In genomic region chr3:52444860-52445793, GRCh38 we compare ENCODE assay signal across 8 cellular contexts. TPM values are rescaled to one million over a fixed set of nuclear protein-coding genes. Genes with fewer than 3 reads are reported as not detected.
A peak's percentile ranks its signal among the peaks of the same experiment; 100 is the strongest.
DNase-seq lines count a peak whose midpoint lies in the region; ATAC-seq lines count a peak whose summit lies in the region.

SEMA3G (minus strand) TSS chr3:52445103; CDS start chr3:52445027, 76 bp downstream.

- H3K4me1 ChIP-seq in effector memory CD4-positive, alpha-beta T cell (ENCODE audit: control insufficient read depth, insufficient read depth, low read length, poor library complexity, severe bottlenecking) = peaks cover 3% of the 10 kb centered on the region

- H3K9me3 ChIP-seq in effector memory CD4-positive, alpha-beta T cell (ENCODE audit: control insufficient read depth, low read length) = no peaks in the 10 kb centered on the region

- no peaks in the 10 kb centered on the region for H3K36me3 Mint-ChIP-seq in activated CD4-positive, alpha-beta memory T cell treated with anti-CD3 and anti-CD28 coated beads, Interleukin-2, amount 10 ng/mL, durations not matched to agents 7 days and 5 days (ENCODE audit: low read depth)

- DNase-seq in DMS153 treated with DMSO at 0.1 percent for 48 hours (lab: John Stamatoyannopoulos, UW; ENCODE audit: unreplicated experiment) = peak; percentile 16
- no peak for DNase-seq in DMS153 (lab: John Stamatoyannopoulos, UW)
- peak; percentile 22 for DNase-seq in NCI-H774 (lab: John Stamatoyannopoulos, UW)
- peak; percentile 84 for DNase-seq in activated CD4-positive, alpha-beta memory T cell treated with anti-CD3 and anti-CD28 coated beads, Interleukin-2, amount 10 ng/mL, durations not matched to agents 7 days and 5 days
- peak; percentile 52 to 66 (median 57) for DNase-seq in effector memory CD4-positive, alpha-beta T cell
- peak; percentile 54 for DNase-seq in myocyte (ENCODE audit: low read depth)
- peak; percentile 36 to 65 (median 51) for DNase-seq in stimulated activated naive CD4-positive, alpha-beta T cell (lab: John Stamatoyannopoulos, UW)

- no peaks in the 10 kb centered on the region for H3K27me3 Mint-ChIP-seq in activated CD4-positive, alpha-beta memory T cell treated with anti-CD3 and anti-CD28 coated beads, Interleukin-2, amount 10 ng/mL, durations not matched to agents 7 days and 5 days

- no peak within 1 kb of the TSS for H3K4me3 Mint-ChIP-seq in activated CD4-positive, alpha-beta memory T cell treated with anti-CD3 and anti-CD28 coated beads, Interleukin-2, amount 10 ng/mL, durations not matched to agents 7 days and 5 days

- H3K36me3 ChIP-seq in effector memory CD4-positive, alpha-beta T cell (ENCODE audit: control insufficient read depth, insufficient read depth, low read length) = no peaks in the 10 kb centered on the region

- CTCF ChIA-PET in activated CD4-positive, alpha-beta memory T cell treated with anti-CD3 and anti-CD28 coated beads, Interleukin-2, amount 10 ng/mL, durations not matched to agents 7 days and 5 days (lab: Charles Lee) = interaction anchor here (0.5 to 10.9 kb wide), 8 partner anchors 9 to 1968 kb away, joined by 3 to 151 read pairs (median 6); partner anchors contain the start of genes TNNC1 and UQCC5

- H3K27ac Mint-ChIP-seq in activated CD4-positive, alpha-beta memory T cell treated with anti-CD3 and anti-CD28 coated beads, Interleukin-2, amount 10 ng/mL, durations not matched to agents 7 days and 5 days = no peak within 1 kb of the TSS

- no peak within 1 kb of the TSS for H3K27ac ChIP-seq in effector memory CD4-positive, alpha-beta T cell (ENCODE audit: insufficient read depth, low read length, poor library complexity, severe bottlenecking)

- no peaks in the 10 kb centered on the region for H3K27me3 ChIP-seq in effector memory CD4-positive, alpha-beta T cell (replicated peaks; ENCODE audit: control insufficient read depth, insufficient read depth, low read length, poor library complexity, severe bottlenecking)

- peak; percentile 70 for ATAC-seq in HG02938 (IDR thresholded peaks at IDR 0.05; ENCODE audit: unreplicated experiment)

- peaks cover 4% of the 10 kb centered on the region for H3K4me1 Mint-ChIP-seq in activated CD4-positive, alpha-beta memory T cell treated with anti-CD3 and anti-CD28 coated beads, Interleukin-2, amount 10 ng/mL, durations not matched to agents 7 days and 5 days

- no peak within 1 kb of the TSS for H3K4me3 ChIP-seq in effector memory CD4-positive, alpha-beta T cell (ENCODE audit: insufficient read depth, low read depth, low read length, poor library complexity, severe bottlenecking)

- POLR2A ChIA-PET in activated CD4-positive, alpha-beta memory T cell treated with anti-CD3 and anti-CD28 coated beads, Interleukin-2, amount 10 ng/mL, durations not matched to agents 7 days and 5 days (lab: Charles Lee) = interaction anchor here (1.1 to 2.8 kb wide), 5 partner anchors 9 to 33 kb away, joined by 3 to 11 read pairs (median 7); partner anchors contain the start of genes NISCH and TNNC1

- no peaks in the 10 kb centered on the region for H3K9me3 Mint-ChIP-seq in activated CD4-positive, alpha-beta memory T cell treated with anti-CD3 and anti-CD28 coated beads, Interleukin-2, amount 10 ng/mL, durations not matched to agents 7 days and 5 days

RNA-seq across cellular contexts. Expression of gene SEMA3G, which starts in this region (rescaled TPM):
- under 1 TPM; 0.18 to 0.20 TPM for total RNA-seq in activated CD4-positive, alpha-beta memory T cell treated with anti-CD3 and anti-CD28 coated beads, Interleukin-2, amount 10 ng/mL, durations not matched to agents 7 days and 5 days
- total RNA-seq in myocyte = 0.68 and 1.9 TPM in 2 replicates
- polyA plus RNA-seq in myocyte (2012) = 5.6 TPM

Comparison
In these comparisons a context has a peak if more than half of its experiments do, and no peak if none do; other contexts are left out.
1. Peak in DNase-seq in activated CD4-positive, alpha-beta memory T cell treated with anti-CD3 and anti-CD28 coated beads, Interleukin-2, amount 10 ng/mL, durations not matched to agents 7 days and 5 days; RNA of the gene not detected or under 1 TPM.